Comparison of ENCODE assay signal across 15 cellular contexts in genomic region chr19:4664642-4665041, GRCh38. TPM values are rescaled to one million over a fixed set of nuclear protein-coding genes. Genes with fewer than 3 reads are reported as not detected.
DNase-seq lines count a peak whose midpoint lies in the region; ATAC-seq and TF ChIP-seq lines count a peak whose summit lies in the region.
"Had no signal": no experiment of that assay in that cellular context is flagged by ENCODE, and none has a peak within 500 bp of the region (broad histone marks: within the 10 kb centered on the region; RNA-seq: fewer than 3 reads in every experiment).

No MANE protein-coding gene starts in this region.

- no peak overlapping the region for H3K4ac ChIP-seq in mesenchymal stem cell (ENCODE audit: low read depth in 1 of 2, low read length in 2 of 2)

- no peak overlapping the region for H3K23ac ChIP-seq in mesenchymal stem cell (ENCODE audit: low read length in 2 of 2)

- H3K9me3 ChIP-seq in mesenchymal stem cell (ENCODE audit: control insufficient read depth, low read length) (no peaks in the 10 kb centered on the region), aorta (ENCODE audit: control insufficient read depth, low read length) (no peaks in the 10 kb centered on the region)
- H3K9me3 ChIP-seq: BLaER1 had no signal

- H3K27ac ChIP-seq in RWPE1, result peak overlapping the region; percentile 7; the same call in 1 of the 2 replicates
- no peak overlapping the region for H3K27ac ChIP-seq in mesenchymal stem cell (ENCODE audit: low read length, poor library complexity, severe bottlenecking)
- no peak overlapping the region for H3K27ac ChIP-seq in aorta (ENCODE audit: low read depth in 1 of 2, low read length in 2 of 2)
- H3K27ac ChIP-seq: BLaER1 had no signal

- H2BK12ac ChIP-seq in mesenchymal stem cell (ENCODE audit: low read length in 2 of 2), result no peak overlapping the region

- no peaks in the 10 kb centered on the region for H3K27me3 Mint-ChIP-seq in activated naive CD8-positive, alpha-beta T cell
- no peaks in the 10 kb centered on the region for H3K27me3 Mint-ChIP-seq in activated naive CD8-positive, alpha-beta T cell treated with anti-CD3 and anti-CD28 coated beads, Interleukin-2, amount 50 U/mL, for 24 hours
- H3K27me3 Mint-ChIP-seq: CD4-positive, alpha-beta memory T cell had no signal

- H4K91ac ChIP-seq in mesenchymal stem cell (ENCODE audit: low read length), result peak overlapping the region; percentile 11

- H3K4me3 ChIP-seq in mesenchymal stem cell (ENCODE audit: insufficient read depth in 1 of 2, low read depth in 1 of 2, low read length in 2 of 2), result no peak overlapping the region
- no peak overlapping the region for H3K4me3 ChIP-seq in aorta (ENCODE audit: low read length in 2 of 2)
- H3K4me3 ChIP-seq: BLaER1 had no signal

- no peak for DNase-seq in activated naive CD8-positive, alpha-beta T cell treated with anti-CD3 and anti-CD28 coated beads, Interleukin-2, amount 50 U/mL, for 24 hours
- DNase-seq in RWPE1 (ENCODE audit: low spot score) (no peak), mesenchymal stem cell (no peak), aorta (no peak), NCI-H2196 treated with DMSO at 0.1 percent for 48 hours (lab: John Stamatoyannopoulos, UW; ENCODE audit: unreplicated experiment) (no peak)
- DNase-seq: 8988T; CD4-positive, alpha-beta memory T cell; DMS153; DMS79; GDM1; H9 had no signal

- peaks cover 6% of the 10 kb centered on the region for H3K4me1 ChIP-seq in mesenchymal stem cell (ENCODE audit: control insufficient read depth, insufficient read depth, low read depth, low read length)
- no peaks in the 10 kb centered on the region for H3K4me1 ChIP-seq in aorta (ENCODE audit: control insufficient read depth in 1 of 2, insufficient read depth in 2 of 2, low read length in 2 of 2)

- TF ChIP-seq CTCF in RWPE1 (conservative IDR thresholded peaks at IDR 0.05; ENCODE audit: low read depth), result no peak

- H3K9ac ChIP-seq in mesenchymal stem cell (ENCODE audit: low read length), result no peak overlapping the region
- H3K9ac ChIP-seq: BLaER1 had no signal

- no peak overlapping the region for H3K14ac ChIP-seq in mesenchymal stem cell (ENCODE audit: low read length in 2 of 2)

- H2AK5ac ChIP-seq in mesenchymal stem cell (ENCODE audit: low read length, severe bottlenecking), result no peak overlapping the region

- no peak overlapping the region for H4K8ac ChIP-seq in mesenchymal stem cell (ENCODE audit: low read length)

- intact Hi-C loops in aorta (cut with DNase I), result no loop called here

- CTCF ChIA-PET in RWPE1 (lab: Yijun Ruan, JAX), result no interaction called here

- H3K36me3 ChIP-seq in mesenchymal stem cell (ENCODE audit: control insufficient read depth in 1 of 2, insufficient read depth in 2 of 2, low read depth in 1 of 2, low read length in 2 of 2) (peaks cover 65 to 78% of the 10 kb centered on the region in 2 experiments), aorta (ENCODE audit: control insufficient read depth in 1 of 2, insufficient read depth in 2 of 2, low read length in 1 of 2) (peaks cover 0 to 4% of the 10 kb centered on the region in 2 donors)

- H3K4me2 ChIP-seq in mesenchymal stem cell (ENCODE audit: low read length, poor library complexity, severe bottlenecking), result no peak overlapping the region
- H3K4me2 ChIP-seq: BLaER1 had no signal

- H3K4me1 Mint-ChIP-seq in activated naive CD8-positive, alpha-beta T cell (ENCODE audit: low read depth), result peaks cover 10% of the 10 kb centered on the region
- peaks cover 15% of the 10 kb centered on the region for H3K4me1 Mint-ChIP-seq in activated naive CD8-positive, alpha-beta T cell treated with anti-CD3 and anti-CD28 coated beads, Interleukin-2, amount 50 U/mL, for 24 hours

- no peaks in the 10 kb centered on the region for H3K27me3 ChIP-seq in mesenchymal stem cell (ENCODE audit: control insufficient read depth in 1 of 2, insufficient read depth in 1 of 2, low read length in 2 of 2)
- H3K27me3 ChIP-seq in aorta (ENCODE audit: control insufficient read depth in 1 of 2, insufficient read depth in 2 of 2, low read length in 1 of 2), result no peaks in the 10 kb centered on the region
- H3K27me3 ChIP-seq: BLaER1 had no signal

- H2BK5ac ChIP-seq in mesenchymal stem cell (ENCODE audit: low read depth, low read length, poor library complexity, severe bottlenecking), result no peak overlapping the region

- peaks cover 38% of the 10 kb centered on the region for H3K79me1 ChIP-seq in mesenchymal stem cell (replicated peaks; ENCODE audit: low read length, poor library complexity, severe bottlenecking)

- no peaks in the 10 kb centered on the region for H3K9me3 Mint-ChIP-seq in activated naive CD8-positive, alpha-beta T cell (ENCODE audit: low read depth)
- H3K9me3 Mint-ChIP-seq in activated naive CD8-positive, alpha-beta T cell treated with anti-CD3 and anti-CD28 coated beads, Interleukin-2, amount 50 U/mL, for 24 hours, result no peaks in the 10 kb centered on the region
- H3K9me3 Mint-ChIP-seq: CD14-positive monocyte; CD4-positive, alpha-beta memory T cell; H9 had no signal

- H3K36me3 Mint-ChIP-seq in activated naive CD8-positive, alpha-beta T cell, result no peaks in the 10 kb centered on the region
- H3K36me3 Mint-ChIP-seq in activated naive CD8-positive, alpha-beta T cell treated with anti-CD3 and anti-CD28 coated beads, Interleukin-2, amount 50 U/mL, for 24 hours (ENCODE audit: low read depth), result peaks cover 29% of the 10 kb centered on the region

- no peak overlapping the region for H2BK120ac ChIP-seq in mesenchymal stem cell (ENCODE audit: low read depth, low read length)

- no peak overlapping the region for H3K18ac ChIP-seq in mesenchymal stem cell (ENCODE audit: low read depth in 1 of 2, low read length in 2 of 2)

- POLR2A ChIA-PET in RWPE1 (lab: Yijun Ruan, JAX; ENCODE audit: low non-redundant PET), result interaction anchor here (0.6 kb wide), 1 partner anchor 39 kb away, joined by 3 read pairs; no protein-coding TSS in a partner anchor

- H2BK15ac ChIP-seq in mesenchymal stem cell (ENCODE audit: low read depth, poor library complexity, severe bottlenecking), result no peak overlapping the region

- peak overlapping the region; percentile 10 for H3K27ac Mint-ChIP-seq in activated naive CD8-positive, alpha-beta T cell
- H3K27ac Mint-ChIP-seq in activated naive CD8-positive, alpha-beta T cell treated with anti-CD3 and anti-CD28 coated beads, Interleukin-2, amount 50 U/mL, for 24 hours, result no peak overlapping the region
- H3K27ac Mint-ChIP-seq: H9 had no signal

- no peak overlapping the region for H3K4me3 Mint-ChIP-seq in activated naive CD8-positive, alpha-beta T cell
- H3K4me3 Mint-ChIP-seq in activated naive CD8-positive, alpha-beta T cell treated with anti-CD3 and anti-CD28 coated beads, Interleukin-2, amount 50 U/mL, for 24 hours, result no peak overlapping the region
- H3K4me3 Mint-ChIP-seq: CD14-positive monocyte; CD4-positive, alpha-beta memory T cell; H9 had no signal

- no peak overlapping the region for H2AFZ ChIP-seq in mesenchymal stem cell (ENCODE audit: low read depth, low read length)

- no peak for ATAC-seq in activated naive CD8-positive, alpha-beta T cell treated with anti-CD3 and anti-CD28 coated beads, Interleukin-2, amount 50 U/mL, for 24 hours
- ATAC-seq in aorta (ENCODE audit: low FRiP score) (peak; percentile 16), GM21723 (IDR thresholded peaks at IDR 0.05; ENCODE audit: unreplicated experiment) (no peak)

- 97% methylated on average over 12 of the region's 12 CpGs for WGBS in mesenchymal stem cell
- WGBS in aorta, 2 donors, result 91 to 93% methylated on average over 12 of the region's 12 CpGs

RNA-seq across cellular contexts. Expression of gene MYDGF, which starts 5.5 kb away (rescaled TPM):
- polyA plus RNA-seq in mesenchymal stem cell (2013, experiment 1 of 2), result 184 TPM
- 188 TPM for polyA plus RNA-seq in mesenchymal stem cell (2013, experiment 2 of 2)
- 10 to 100 TPM; 59.4 to 67.9 TPM for total RNA-seq in aorta
- polyA plus RNA-seq in aorta, result 100 to 1,000 TPM in 1 of 2 donors, 10 to 100 TPM in 1; 69.9 to 117 TPM

RNA-seq across cellular contexts. Expression of gene TNFAIP8L1, which starts 25.3 kb away (rescaled TPM):
- polyA plus RNA-seq in mesenchymal stem cell (2013, experiment 1 of 2), result 6.1 TPM
- 6.6 TPM for polyA plus RNA-seq in mesenchymal stem cell (2013, experiment 2 of 2)
- 10 to 100 TPM in 1 of 2 donors, 1 to 10 TPM in 1; 5.4 to 13.5 TPM for total RNA-seq in aorta
- 1 to 10 TPM; 1.6 to 3.9 TPM for polyA plus RNA-seq in aorta

RNA-seq across cellular contexts. Expression of gene DPP9, which starts 59.0 kb away (rescaled TPM):
- 41.4 TPM for polyA plus RNA-seq in mesenchymal stem cell (2013, experiment 1 of 2)
- 41.4 TPM for polyA plus RNA-seq in mesenchymal stem cell (2013, experiment 2 of 2)
- total RNA-seq in aorta, result 10 to 100 TPM; 46.1 to 56.4 TPM
- 10 to 100 TPM; 16.4 to 33.8 TPM for polyA plus RNA-seq in aorta
